In the genomic region with DNA sequence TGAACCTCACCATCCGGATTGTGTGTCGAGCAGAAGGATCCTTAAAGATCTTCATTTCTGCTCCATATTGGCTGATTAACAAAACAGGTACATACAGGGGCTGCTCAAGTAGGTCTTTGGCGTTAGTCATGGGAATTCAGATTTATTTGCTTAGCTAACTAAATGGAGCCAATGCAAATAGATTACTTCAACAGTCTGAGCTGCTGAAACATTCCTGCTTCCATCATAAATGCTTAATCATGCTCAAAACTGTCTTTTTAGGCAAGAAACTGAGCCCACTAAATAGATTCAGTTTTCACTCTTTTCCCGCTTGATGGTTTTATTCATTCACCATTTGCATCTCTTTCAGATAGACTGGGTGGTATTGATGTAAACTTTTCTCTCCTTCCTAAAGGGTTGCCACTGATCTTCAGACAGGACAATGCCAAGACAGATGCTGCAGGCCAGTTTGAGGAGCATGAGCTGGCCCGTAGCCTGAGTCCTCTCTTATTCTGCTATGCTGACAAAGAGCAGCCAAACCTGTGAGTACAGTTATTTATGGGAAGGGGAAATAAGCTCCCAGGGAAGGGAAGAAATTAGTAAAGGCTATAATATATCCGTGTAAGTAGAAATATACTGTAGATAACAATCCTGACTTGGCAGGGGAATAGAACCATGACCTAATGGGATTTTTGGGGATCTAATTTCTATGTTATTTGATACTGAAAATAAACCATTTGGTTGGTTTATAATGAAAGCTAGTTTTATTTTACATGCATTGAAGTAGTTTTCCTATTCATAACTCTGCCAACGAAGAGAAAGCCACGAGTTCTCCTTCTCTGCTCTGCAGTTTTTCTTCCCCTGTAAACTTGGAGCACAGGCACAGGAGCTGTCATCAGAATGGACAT, we compare ENCODE assay signal across 13 cellular contexts.
DNase-seq lines count a peak whose midpoint lies in the region; ATAC-seq and TF ChIP-seq lines count a peak whose summit lies in the region.
"Had no signal": no experiment of that assay in that cellular context is flagged by ENCODE, and none has a peak within 500 bp of the region (broad histone marks: within the 10 kb centered on the region; RNA-seq: fewer than 3 reads in every experiment).

No MANE protein-coding gene starts in this region.

- no peaks in the 10 kb centered on the region for H3K9me2 ChIP-seq in SK-N-SH

- CTCF ChIA-PET in SK-N-SH (lab: Yijun Ruan, JAX), result interaction anchor here (0.8 to 2.4 kb wide), 4 partner anchors 13 to 264 kb away, joined by 3 to 8 read pairs (median 4); no protein-coding TSS in a partner anchor

- DNase-seq in EH (ENCODE audit: low read depth) (peak; percentile 32), SK-N-SH (no peak), left cardiac atrium (no peak), sciatic nerve (ENCODE audit: low spot score) (no peak), NCI-H524 treated with DMSO at 0.1 percent for 48 hours (lab: John Stamatoyannopoulos, UW) (no peak)
- DNase-seq in activated T-cell treated with anti-CD3 and anti-CD28 coated beads, Interleukin-2, amount 50 U/mL, for 4 hours, result no peak
- DNase-seq in activated T-cell treated with anti-CD3 and anti-CD28 coated beads, Interleukin-2, amount 50 U/mL, for 24 hours, result no peak
- no peak for DNase-seq in activated naive CD4-positive, alpha-beta T cell treated with anti-CD3 and anti-CD28 coated beads, Interleukin-2, amount 50 U/mL, for 16 hours
- DNase-seq: caudate nucleus, MV-4-11, NCI-H774, nephron progenitor cell had no signal

- no peak for TF ChIP-seq CTCF in SK-N-SH (IDR thresholded peaks at IDR 0.05)

- H2AFZ ChIP-seq in SK-N-SH (ENCODE audit: low read depth), result no peak overlapping the region

- H3K36me3 ChIP-seq in SK-N-SH (replicated peaks in 1 of 2; ENCODE audit: control insufficient read depth in 1 of 2, insufficient read depth in 2 of 2, low read length in 1 of 2), result peaks cover 50 to 51% of the 10 kb centered on the region in 2 experiments

- no peaks in the 10 kb centered on the region for H3K9me3 Mint-ChIP-seq in activated T-cell treated with anti-CD3 and anti-CD28 coated beads, Interleukin-2, amount 50 U/mL, for 4 hours
- no peaks in the 10 kb centered on the region for H3K9me3 Mint-ChIP-seq in activated T-cell treated with anti-CD3 and anti-CD28 coated beads, Interleukin-2, amount 50 U/mL, for 24 hours

- no peak overlapping the region for H3K27ac Mint-ChIP-seq in activated T-cell treated with anti-CD3 and anti-CD28 coated beads, Interleukin-2, amount 50 U/mL, for 24 hours
- H3K27ac Mint-ChIP-seq: nephron progenitor cell had no signal

- H3K9ac ChIP-seq in SK-N-SH, result no peak overlapping the region
- H3K9ac ChIP-seq: BLaER1 treated with 17β-estradiol and CSF1 and Interleukin-3, amounts not matched to agents 10 nM and 100 nM had no signal

- intact Hi-C loops in left cardiac atrium (cut with DNase I), result no loop called here
- intact Hi-C loops in sciatic nerve (cut with DNase I), result no loop called here

- TF ChIP-seq EP300 in SK-N-SH (IDR thresholded peaks at IDR 0.05; ENCODE audit: borderline replicate concordance in 1 of 2, low read depth in 1 of 2, low read length in 1 of 2), result no peak

- H3K4me1 Mint-ChIP-seq in activated T-cell treated with anti-CD3 and anti-CD28 coated beads, Interleukin-2, amount 50 U/mL, for 4 hours (ENCODE audit: low read depth), result no peaks in the 10 kb centered on the region
- H3K4me1 Mint-ChIP-seq in activated T-cell treated with anti-CD3 and anti-CD28 coated beads, Interleukin-2, amount 50 U/mL, for 24 hours (ENCODE audit: low read depth), result peaks cover 2% of the 10 kb centered on the region

- no peaks in the 10 kb centered on the region for H3K27me3 ChIP-seq in SK-N-SH (ENCODE audit: insufficient read depth)
- H3K27me3 ChIP-seq: BLaER1 treated with 17β-estradiol and CSF1 and Interleukin-3, amounts not matched to agents 10 nM and 100 nM had no signal

- no peaks in the 10 kb centered on the region for H3K9me3 ChIP-seq in SK-N-SH

- H3F3A ChIP-seq in SK-N-SH (replicated peaks; ENCODE audit: insufficient read depth), result peaks cover 8% of the 10 kb centered on the region

- H4K20me1 ChIP-seq in SK-N-SH (ENCODE audit: insufficient read depth), result no peaks in the 10 kb centered on the region
- H4K20me1 ChIP-seq: BLaER1 treated with 17β-estradiol and CSF1 and Interleukin-3, amounts not matched to agents 10 nM and 100 nM had no signal

- no peak overlapping the region for H3K4me3 Mint-ChIP-seq in activated T-cell treated with anti-CD3 and anti-CD28 coated beads, Interleukin-2, amount 50 U/mL, for 4 hours
- no peak overlapping the region for H3K4me3 Mint-ChIP-seq in activated T-cell treated with anti-CD3 and anti-CD28 coated beads, Interleukin-2, amount 50 U/mL, for 24 hours
- H3K4me3 Mint-ChIP-seq: nephron progenitor cell had no signal

- H3K27me3 Mint-ChIP-seq in activated T-cell treated with anti-CD3 and anti-CD28 coated beads, Interleukin-2, amount 50 U/mL, for 4 hours (ENCODE audit: low read depth), result no peaks in the 10 kb centered on the region
- no peaks in the 10 kb centered on the region for H3K27me3 Mint-ChIP-seq in activated T-cell treated with anti-CD3 and anti-CD28 coated beads, Interleukin-2, amount 50 U/mL, for 24 hours

- peak overlapping the region; percentile 15; the same call in 1 of the 2 replicates for H3K4me2 ChIP-seq in SK-N-SH

- H3K79me2 ChIP-seq in SK-N-SH (ENCODE audit: insufficient read depth), result no peaks in the 10 kb centered on the region

- no peaks in the 10 kb centered on the region for H3K4me1 ChIP-seq in SK-N-SH (ENCODE audit: control insufficient read depth in 1 of 2, insufficient read depth in 2 of 2, low read depth in 1 of 2, low read length in 1 of 2)

- TF ChIP-seq RAD21 in SK-N-SH (IDR thresholded peaks at IDR 0.05; ENCODE audit: low read length), result no peak

- POLR2A ChIA-PET in SK-N-SH (lab: Yijun Ruan, JAX), result no interaction called here

- H3K36me3 Mint-ChIP-seq in activated T-cell treated with anti-CD3 and anti-CD28 coated beads, Interleukin-2, amount 50 U/mL, for 4 hours (ENCODE audit: insufficient read depth), result peaks cover 45% of the 10 kb centered on the region
- peaks cover 72% of the 10 kb centered on the region for H3K36me3 Mint-ChIP-seq in activated T-cell treated with anti-CD3 and anti-CD28 coated beads, Interleukin-2, amount 50 U/mL, for 24 hours (ENCODE audit: low read depth)

- ATAC-seq in left cardiac atrium (peak; percentile 38 to 85), sciatic nerve (peak; percentile 61)
- ATAC-seq in activated T-cell treated with anti-CD3 and anti-CD28 coated beads, Interleukin-2, amount 50 U/mL, for 4 hours, result no peak

- no peak overlapping the region for H3K4me3 ChIP-seq in SK-N-SH (ENCODE audit: low read depth in 2 of 2, low read length in 1 of 2)
- H3K4me3 ChIP-seq: BLaER1 treated with 17β-estradiol and CSF1 and Interleukin-3, amounts not matched to agents 10 nM and 100 nM had no signal

- 66% methylated on average over 8 of the region's 8 CpGs for WGBS in SK-N-SH (ENCODE audit: low lambda C conversion rate)

- H3K27ac ChIP-seq in SK-N-SH (ENCODE audit: low read depth in 2 of 2, low read length in 1 of 2), result peak overlapping the region; percentile 16 to 66; a peak in 3 of 4 replicates
- H3K27ac ChIP-seq: BLaER1 treated with 17β-estradiol and CSF1 and Interleukin-3, amounts not matched to agents 10 nM and 100 nM had no signal

TF ChIP-seq in SK-N-SH, 30 proteins besides CTCF, POLR2A, EP300 and RAD21:
- TF ChIP-seq, protein P1, sequence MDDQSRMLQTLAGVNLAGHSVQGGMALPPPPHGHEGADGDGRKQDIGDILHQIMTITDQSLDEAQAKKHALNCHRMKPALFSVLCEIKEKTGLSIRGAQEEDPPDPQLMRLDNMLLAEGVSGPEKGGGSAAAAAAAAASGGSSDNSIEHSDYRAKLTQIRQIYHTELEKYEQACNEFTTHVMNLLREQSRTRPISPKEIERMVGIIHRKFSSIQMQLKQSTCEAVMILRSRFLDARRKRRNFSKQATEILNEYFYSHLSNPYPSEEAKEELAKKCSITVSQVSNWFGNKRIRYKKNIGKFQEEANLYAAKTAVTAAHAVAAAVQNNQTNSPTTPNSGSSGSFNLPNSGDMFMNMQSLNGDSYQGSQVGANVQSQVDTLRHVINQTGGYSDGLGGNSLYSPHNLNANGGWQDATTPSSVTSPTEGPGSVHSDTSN (IDR thresholded peaks at IDR 0.05), result no peak

Comparison
In these comparisons a context has a peak if more than half of its experiments do, and no peak if none do; other contexts are left out.
1. ATAC-seq: peak in left cardiac atrium (2 of 2) and sciatic nerve (single experiment); none in activated T-cell treated with anti-CD3 and anti-CD28 coated beads, Interleukin-2, amount 50 U/mL, for 4 hours (0 of 2).